ENCODE assay signal across 8 cellular contexts in the genomic region with DNA sequence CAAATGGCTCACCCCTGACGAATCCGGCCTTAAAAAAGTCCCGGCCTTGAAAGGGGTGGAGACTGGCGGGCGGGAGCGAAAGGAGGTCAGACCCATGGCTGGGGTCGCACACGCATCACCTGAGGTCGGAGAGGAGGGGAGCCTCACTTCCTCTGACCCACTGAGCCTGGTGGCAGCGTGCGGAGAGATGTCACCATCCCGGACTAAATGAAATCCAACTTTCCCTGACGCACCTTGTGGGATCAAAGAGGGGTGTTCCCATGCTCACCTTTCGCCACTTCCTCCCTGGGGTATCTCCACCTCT. TPM values are rescaled to one million over a fixed set of nuclear protein-coding genes. Genes with fewer than 3 reads are reported as not detected.
DNase-seq lines count a peak whose midpoint lies in the region; ATAC-seq, FAIRE-seq and TF ChIP-seq lines count a peak whose summit lies in the region.

No MANE protein-coding gene starts in this region.

- H3K4me3 Mint-ChIP-seq in activated CD8-positive, alpha-beta memory T cell treated with anti-CD3 and anti-CD28 coated beads, Interleukin-2, amount 10 ng/mL, durations not matched to agents 7 days and 5 days: peak overlapping the region; percentile 80
- H3K4me3 Mint-ChIP-seq in activated naive CD4-positive, alpha-beta T cell treated with anti-CD3 and anti-CD28 coated beads, Interleukin-2, amount 10 ng/mL, durations not matched to agents 7 days and 5 days: peak overlapping the region; percentile 80

- H3K27me3 ChIP-seq in iPS-20b (ENCODE audit: insufficient read depth, low read length): peaks cover 13% of the 10 kb centered on the region
- H3K27me3 ChIP-seq in stomach: no peaks in the 10 kb centered on the region

- peaks cover 20% of the 10 kb centered on the region for H3K36me3 ChIP-seq in iPS-20b (ENCODE audit: insufficient read depth, low read depth, low read length)
- peaks cover 0 to 17% (median 16%) of the 10 kb centered on the region in 4 donors for H3K36me3 ChIP-seq in stomach

- peak overlapping the region; percentile 84; the same call in 1 of the 2 replicates for H3K9ac ChIP-seq in iPS-20b (ENCODE audit: low read depth, low read length)

- WGBS in stomach, 5 donors: 3 to 5% (median 4%) methylated on average over 8 to 14 of the region's 14 CpGs

- TF ChIP-seq POLR2A in stomach (IDR thresholded peaks at IDR 0.05) (no peak), GM12891 (IDR thresholded peaks at IDR 0.05; ENCODE audit: low read depth, low read length) (no peak)

- peaks cover 14% of the 10 kb centered on the region for H3K27me3 Mint-ChIP-seq in activated CD8-positive, alpha-beta memory T cell treated with anti-CD3 and anti-CD28 coated beads, Interleukin-2, amount 10 ng/mL, durations not matched to agents 7 days and 5 days
- H3K27me3 Mint-ChIP-seq in activated naive CD4-positive, alpha-beta T cell treated with anti-CD3 and anti-CD28 coated beads, Interleukin-2, amount 10 ng/mL, durations not matched to agents 7 days and 5 days: peaks cover 19% of the 10 kb centered on the region

- ATAC-seq in activated CD8-positive, alpha-beta memory T cell treated with anti-CD3 and anti-CD28 coated beads, Interleukin-2, amount 10 ng/mL, durations not matched to agents 7 days and 5 days: no peak
- ATAC-seq in HG03439 (IDR thresholded peaks at IDR 0.05; ENCODE audit: unreplicated experiment): no peak

- peaks cover 4% of the 10 kb centered on the region; the same call in 1 of the 2 replicates for H3K4me1 ChIP-seq in iPS-20b (ENCODE audit: insufficient read depth, low read length)
- H3K4me1 ChIP-seq in stomach: peaks cover 39 to 55% (median 45%) of the 10 kb centered on the region in 4 donors

- no peak for TF ChIP-seq CTCF in stomach (IDR thresholded peaks at IDR 0.05)

- intact Hi-C loops in stomach (cut with DNase I; ENCODE audit: low total_unique reads): no loop called here

- peak overlapping the region; percentile 94 for H3K4me3 ChIP-seq in iPS-20b (ENCODE audit: low read length)
- H3K4me3 ChIP-seq in stomach: peak overlapping the region; percentile 81 to 95 (median 86)

- no peak for TF ChIP-seq EP300 in stomach (IDR thresholded peaks at IDR 0.05)

- CTCF ChIA-PET in activated CD8-positive, alpha-beta memory T cell treated with anti-CD3 and anti-CD28 coated beads, Interleukin-2, amount 10 ng/mL, durations not matched to agents 7 days and 5 days (lab: Charles Lee): no interaction called here
- CTCF ChIA-PET in activated naive CD4-positive, alpha-beta T cell treated with anti-CD3 and anti-CD28 coated beads, Interleukin-2, amount 10 ng/mL, durations not matched to agents 7 days and 5 days (lab: Charles Lee): no interaction called here

- no peak for DNase-seq in activated CD8-positive, alpha-beta memory T cell treated with anti-CD3 and anti-CD28 coated beads, Interleukin-2, amount 10 ng/mL, durations not matched to agents 7 days and 5 days
- no peak for DNase-seq in activated CD8-positive, alpha-beta memory T cell treated with anti-CD3 and anti-CD28 coated beads for 24 hours
- no peak for DNase-seq in activated naive CD4-positive, alpha-beta T cell treated with anti-CD3 and anti-CD28 coated beads, Interleukin-2, amount 10 ng/mL, durations not matched to agents 7 days and 5 days
- DNase-seq in stomach (no peak), kidney glomerular epithelial cell (lab: John Stamatoyannopoulos, UW) (no peak), GM12891 (ENCODE audit: insufficient read length, low spot score) (no peak)

- H3K36me3 Mint-ChIP-seq in activated CD8-positive, alpha-beta memory T cell treated with anti-CD3 and anti-CD28 coated beads, Interleukin-2, amount 10 ng/mL, durations not matched to agents 7 days and 5 days: peaks cover 2% of the 10 kb centered on the region
- peaks cover 7% of the 10 kb centered on the region for H3K36me3 Mint-ChIP-seq in activated naive CD4-positive, alpha-beta T cell treated with anti-CD3 and anti-CD28 coated beads, Interleukin-2, amount 10 ng/mL, durations not matched to agents 7 days and 5 days

- H3K4me1 Mint-ChIP-seq in activated CD8-positive, alpha-beta memory T cell treated with anti-CD3 and anti-CD28 coated beads, Interleukin-2, amount 10 ng/mL, durations not matched to agents 7 days and 5 days: peaks cover 23% of the 10 kb centered on the region
- peaks cover 30% of the 10 kb centered on the region for H3K4me1 Mint-ChIP-seq in activated naive CD4-positive, alpha-beta T cell treated with anti-CD3 and anti-CD28 coated beads, Interleukin-2, amount 10 ng/mL, durations not matched to agents 7 days and 5 days

- H3K9me3 Mint-ChIP-seq in activated CD8-positive, alpha-beta memory T cell treated with anti-CD3 and anti-CD28 coated beads, Interleukin-2, amount 10 ng/mL, durations not matched to agents 7 days and 5 days (ENCODE audit: low read depth): no peaks in the 10 kb centered on the region
- no peaks in the 10 kb centered on the region for H3K9me3 Mint-ChIP-seq in activated naive CD4-positive, alpha-beta T cell treated with anti-CD3 and anti-CD28 coated beads, Interleukin-2, amount 10 ng/mL, durations not matched to agents 7 days and 5 days

- H3K9me3 ChIP-seq in iPS-20b (ENCODE audit: insufficient read depth, low read depth, low read length) (no peaks in the 10 kb centered on the region), stomach (no peaks in the 10 kb centered on the region)

- H3K27ac ChIP-seq in iPS-20b (ENCODE audit: low read length) (no peak overlapping the region), stomach (peak overlapping the region; percentile 93 to 94 (median 93))

- FAIRE-seq in GM12891 (lab: Jason Lieb, UNC): no peak

- H3K27ac Mint-ChIP-seq in activated CD8-positive, alpha-beta memory T cell treated with anti-CD3 and anti-CD28 coated beads, Interleukin-2, amount 10 ng/mL, durations not matched to agents 7 days and 5 days: peak overlapping the region; percentile 34
- no peak overlapping the region for H3K27ac Mint-ChIP-seq in activated naive CD4-positive, alpha-beta T cell treated with anti-CD3 and anti-CD28 coated beads, Interleukin-2, amount 10 ng/mL, durations not matched to agents 7 days and 5 days

TF ChIP-seq in GM12891, 5 proteins besides CTCF, POLR2A, EP300 and RAD21:
- TF ChIP-seq SPI1 (IDR thresholded peaks at IDR 0.05; ENCODE audit: low read depth, low read length) (no peak), POLR2AphosphoS5 (IDR thresholded peaks at IDR 0.05; ENCODE audit: low read depth, low read length) (no peak), POU2F2 (IDR thresholded peaks at IDR 0.05; ENCODE audit: low read depth, low read length) (no peak), TAF1 (IDR thresholded peaks at IDR 0.05; ENCODE audit: low read depth, low read length) (no peak), PAX5 (IDR thresholded peaks at IDR 0.05; ENCODE audit: insufficient read depth, low read length, severe bottlenecking) (no peak)
TF ChIP-seq in GM12891: peak in this region for 0.

RNA-seq across cellular contexts. Expression of gene SLC41A1, which starts 0.7 kb away (rescaled TPM):
- total RNA-seq in activated CD8-positive, alpha-beta memory T cell treated with anti-CD3 and anti-CD28 coated beads, Interleukin-2, amount 10 ng/mL, durations not matched to agents 7 days and 5 days: 10 to 100 TPM; 13.3 to 16.7 TPM
- 10 to 100 TPM in 4 of 5 donors, 1 to 10 TPM in 1; 9.0 to 46.2 (median 24.4) TPM for total RNA-seq in stomach
- polyA plus RNA-seq in stomach: 10 to 100 TPM in 1 of 3 donors, 1 to 10 TPM in 2; 8.2 to 13.2 (median 9.0) TPM
- polyA plus RNA-seq in GM12891 (2012; ENCODE audit: low read depth, missing spikeins): 0.05 TPM

RNA-seq across cellular contexts. Expression of gene PM20D1, which starts 36.2 kb away (rescaled TPM):
- total RNA-seq in activated CD8-positive, alpha-beta memory T cell treated with anti-CD3 and anti-CD28 coated beads, Interleukin-2, amount 10 ng/mL, durations not matched to agents 7 days and 5 days: under 1 TPM; 0.30 to 0.44 TPM
- total RNA-seq in stomach: 10 to 100 TPM in 1 of 5 donors, 1 to 10 TPM in 3, not detected in 1; 1.2 to 12.3 (median 3.1) TPM
- polyA plus RNA-seq in stomach: 1 to 10 TPM in 1 of 3 donors, under 1 TPM in 1, not detected in 1; 0.45 to 3.6 TPM
- not detected for polyA plus RNA-seq in GM12891 (2012; ENCODE audit: low read depth, missing spikeins)

RNA-seq across cellular contexts. Expression of gene RAB29, which starts 38.4 kb away (rescaled TPM):
- 10 to 100 TPM; 51.0 to 61.4 TPM for total RNA-seq in activated CD8-positive, alpha-beta memory T cell treated with anti-CD3 and anti-CD28 coated beads, Interleukin-2, amount 10 ng/mL, durations not matched to agents 7 days and 5 days
- 10 to 100 TPM in 3 of 5 donors, 1 to 10 TPM in 2; 4.7 to 38.4 (median 11.3) TPM for total RNA-seq in stomach
- polyA plus RNA-seq in stomach: 10 to 100 TPM in 2 of 3 donors, 1 to 10 TPM in 1; 5.2 to 15.1 (median 11.8) TPM
- polyA plus RNA-seq in GM12891 (2012; ENCODE audit: low read depth, missing spikeins): 5.3 TPM
